ENCODE assay signal across 8 cellular contexts in genomic region chr4:82560853-82561744, GRCh38. TPM values are rescaled to one million over a fixed set of nuclear protein-coding genes. Genes with fewer than 3 reads are reported as not detected.
DNase-seq lines count a peak whose midpoint lies in the region; ATAC-seq and TF ChIP-seq lines count a peak whose summit lies in the region.

No MANE protein-coding gene starts in this region.

- H3K79me2 ChIP-seq in PC-3 (ENCODE audit: low read length) = no peaks in the 10 kb centered on the region

- H3K27me3 Mint-ChIP-seq in Calu3 (ENCODE audit: unreplicated experiment) = peaks cover 18% of the 10 kb centered on the region
- peaks cover 45 to 72% of the 10 kb centered on the region in 2 donors for H3K27me3 Mint-ChIP-seq in natural killer cell treated with Interleukin-12 subunit alpha and Interleukin-12 subunit beta and Interleukin-15 and Interleukin-18, amount 100 ng/mL, for 72 hours

- no peak for TF ChIP-seq CTCF in Calu3 (IDR thresholded peaks at IDR 0.05; ENCODE audit: unreplicated experiment)
- TF ChIP-seq CTCF in PC-3 (conservative IDR thresholded peaks at IDR 0.05; ENCODE audit: low read depth, low read length) = no peak

- ATAC-seq in PC-3 (peak; percentile 43; the same call in 1 of the 2 replicates), GM18502 (IDR thresholded peaks at IDR 0.05; ENCODE audit: poor library complexity, unreplicated experiment) (no peak)
- peak in 1 of 2 donors; percentile 67 for ATAC-seq in natural killer cell treated with Interleukin-12 subunit alpha and Interleukin-12 subunit beta and Interleukin-15 and Interleukin-18, amount 100 ng/mL, for 72 hours

- peak; percentile 9 for DNase-seq in Calu3
- DNase-seq in PC-3 = no peak
- DNase-seq in natural killer cell treated with Interleukin-12 subunit alpha and Interleukin-12 subunit beta and Interleukin-15 and Interleukin-18, amount 100 ng/mL, for 72 hours (ENCODE audit: low spot score) = no peak
- DNase-seq in NOMO-1 treated with DMSO at 0.1 percent for 48 hours (lab: John Stamatoyannopoulos, UW; ENCODE audit: unreplicated experiment) = no peak
- DNase-seq in GDM1 (lab: John Stamatoyannopoulos, UW) = no peak
- no peak for DNase-seq in SKM-1 (lab: John Stamatoyannopoulos, UW; ENCODE audit: unreplicated experiment)

- intact Hi-C loops in Calu3 (cut with micrococcal nuclease; ENCODE audit: unreplicated experiment) = no loop called here
- intact Hi-C loops in PC-3 (cut with micrococcal nuclease) = no loop called here

- no peaks in the 10 kb centered on the region for H3K4me1 ChIP-seq in PC-3 (ENCODE audit: insufficient read depth, low read length)
- peaks cover 0 to 7% of the 10 kb centered on the region in 2 donors for H3K4me1 ChIP-seq in esophagus (ENCODE audit: control insufficient read depth in 2 of 2, insufficient read depth in 2 of 2, low read length in 1 of 2)

- peak overlapping the region; percentile 68 for H3K4me2 ChIP-seq in PC-3 (ENCODE audit: low read length)

- H2AFZ ChIP-seq in PC-3 (ENCODE audit: low read length) = no peak overlapping the region

- no peaks in the 10 kb centered on the region for H3K4me1 Mint-ChIP-seq in Calu3 (ENCODE audit: low read depth, unreplicated experiment)
- peaks cover 12 to 15% of the 10 kb centered on the region in 2 donors for H3K4me1 Mint-ChIP-seq in natural killer cell treated with Interleukin-12 subunit alpha and Interleukin-12 subunit beta and Interleukin-15 and Interleukin-18, amount 100 ng/mL, for 72 hours (ENCODE audit: low read depth in 2 of 2)

- CTCF ChIA-PET in Calu3 (lab: Charles Lee) = no interaction called here
- CTCF ChIA-PET in PC-3 (lab: Charles Lee) = no interaction called here

- H3K27me3 ChIP-seq in PC-3 (ENCODE audit: low read length) = peaks cover 17% of the 10 kb centered on the region
- H3K27me3 ChIP-seq in esophagus (ENCODE audit: control insufficient read depth in 1 of 2, insufficient read depth in 2 of 2, low read length in 2 of 2) = no peaks in the 10 kb centered on the region

- WGBS in esophagus, 2 donors = 16% methylated on average over 49 to 55 of the region's 55 CpGs

- POLR2A ChIA-PET in PC-3 (lab: Charles Lee; ENCODE audit: unreplicated experiment) = no interaction called here

- H3K4me3 ChIP-seq in PC-3 (ENCODE audit: low read length) = peak overlapping the region; percentile 53; the same call in 1 of the 2 replicates
- peak overlapping the region; percentile 61 to 88 for H3K4me3 ChIP-seq in esophagus (ENCODE audit: low read depth in 1 of 2, low read length in 2 of 2)

- H3K9me3 Mint-ChIP-seq in Calu3 (ENCODE audit: low read depth, unreplicated experiment) = no peaks in the 10 kb centered on the region
- H3K9me3 Mint-ChIP-seq in natural killer cell treated with Interleukin-12 subunit alpha and Interleukin-12 subunit beta and Interleukin-15 and Interleukin-18, amount 100 ng/mL, for 72 hours = no peaks in the 10 kb centered on the region

- H3K9ac ChIP-seq in PC-3 (ENCODE audit: low read length) = no peak overlapping the region

- peak overlapping the region; percentile 57 for H3K4me3 Mint-ChIP-seq in Calu3 (ENCODE audit: low read depth, unreplicated experiment)
- H3K4me3 Mint-ChIP-seq in natural killer cell treated with Interleukin-12 subunit alpha and Interleukin-12 subunit beta and Interleukin-15 and Interleukin-18, amount 100 ng/mL, for 72 hours = peak overlapping the region; percentile 64

- peaks cover 14% of the 10 kb centered on the region for H3K36me3 Mint-ChIP-seq in Calu3 (ENCODE audit: insufficient read depth, unreplicated experiment)
- peaks cover 15% of the 10 kb centered on the region for H3K36me3 Mint-ChIP-seq in natural killer cell treated with Interleukin-12 subunit alpha and Interleukin-12 subunit beta and Interleukin-15 and Interleukin-18, amount 100 ng/mL, for 72 hours

- no TSS peak for BruUV-seq in Calu3 (replicated peaks; lab: Mats Ljungman, UMichigan)
- no TSS peak for BruUV-seq in PC-3 (replicated peaks; lab: Mats Ljungman, UMichigan)

- H4K20me1 ChIP-seq in PC-3 (ENCODE audit: low read length) = no peaks in the 10 kb centered on the region

- no peak overlapping the region for H3K27ac ChIP-seq in PC-3 (ENCODE audit: low read length)
- no peak overlapping the region for H3K27ac ChIP-seq in esophagus (ENCODE audit: low read depth in 2 of 2, low read length in 1 of 2)

- H3K36me3 ChIP-seq in PC-3 (ENCODE audit: low read depth, low read length) (no peaks in the 10 kb centered on the region), esophagus (ENCODE audit: control insufficient read depth in 2 of 2, insufficient read depth in 2 of 2, low read length in 1 of 2) (no peaks in the 10 kb centered on the region)

- H3K9me3 ChIP-seq in PC-3 (ENCODE audit: low read length) = no peaks in the 10 kb centered on the region
- no peaks in the 10 kb centered on the region for H3K9me3 ChIP-seq in esophagus (ENCODE audit: control insufficient read depth in 2 of 2, insufficient read depth in 1 of 2, low read depth in 1 of 2, low read length in 1 of 2)

- H3K27ac Mint-ChIP-seq in Calu3 (ENCODE audit: unreplicated experiment) = no peak overlapping the region
- H3K27ac Mint-ChIP-seq in natural killer cell treated with Interleukin-12 subunit alpha and Interleukin-12 subunit beta and Interleukin-15 and Interleukin-18, amount 100 ng/mL, for 72 hours = no peak overlapping the region

- H3K9me2 ChIP-seq in PC-3 (replicated peaks; ENCODE audit: low read length) = no peaks in the 10 kb centered on the region

- no peaks in the 10 kb centered on the region for H3F3A ChIP-seq in PC-3 (ENCODE audit: low read length, unreplicated experiment)

RNA-seq across cellular contexts. Expression of gene TMEM150C, which starts 0.7 kb away (rescaled TPM):
- 0.98 and 1.4 TPM in 2 replicates for total RNA-seq in Calu3 (2022)
- total RNA-seq in PC-3 (2014; rRNA removed) = 0.46 and 0.58 TPM in 2 replicates
- 1 to 10 TPM; 1.2 to 4.0 TPM for polyA plus RNA-seq in esophagus
- total RNA-seq in natural killer cell treated with Interleukin-12 subunit alpha and Interleukin-12 subunit beta and Interleukin-15 and Interleukin-18, amount 100 ng/mL, for 72 hours = not detected
